In genomic region chr2:182543746-182544525, GRCh38 we compare ENCODE assay signal across 13 cellular contexts.
"Had no signal": no experiment of that assay in that cellular context is flagged by ENCODE, and none has a peak within 500 bp of the region (broad histone marks: within the 10 kb centered on the region; RNA-seq: fewer than 3 reads in every experiment).

No MANE protein-coding gene starts in this region.

- H3K27me3 ChIP-seq: dorsolateral prefrontal cortex, heart right ventricle, pancreas, suprapubic skin, upper lobe of left lung had no signal

- H3K27ac ChIP-seq: pancreas, suprapubic skin had no signal

- FAIRE-seq: islet of Langerhans, pancreas had no signal

- H3K4me1 ChIP-seq: pancreas, suprapubic skin, upper lobe of left lung had no signal

- ATAC-seq: heart right ventricle; pancreas; stimulated activated naive CD8-positive, alpha-beta T cell treated with anti-CD3 and anti-CD28 coated beads, Interleukin-15, Interleukin-2, amounts not matched to agents 100 U/mL and 50 U/mL, for 24 hours had no signal

- H3K36me3 ChIP-seq: heart right ventricle, pancreas, suprapubic skin, upper lobe of left lung had no signal

- DNase-seq: activated CD4-positive, alpha-beta T cell treated with anti-CD3 and anti-CD28 coated beads, Interleukin-2, amount 50 U/mL, for 1 hour; activated T-cell treated with anti-CD3 and anti-CD28 coated beads for 4 hours; amniotic stem cell; dorsolateral prefrontal cortex; heart right ventricle; pancreas; stimulated activated CD4-positive, alpha-beta T cell treated with anti-CD3 and anti-CD28 coated beads, Interleukin-4, amount 100 ng/mL, for 1 hour; stimulated activated CD8-positive, alpha-beta memory T cell treated with anti-CD3 and anti-CD28 coated beads, Interleukin-4, amount 100 ng/mL, for 48 hours; stimulated activated naive CD8-positive, alpha-beta T cell treated with anti-CD3 and anti-CD28 coated beads, Interleukin-15, Interleukin-2, amounts not matched to agents 100 U/mL and 50 U/mL, for 24 hours; T-helper 2 cell; upper lobe of left lung had no signal

- H3K4me3 ChIP-seq: dorsolateral prefrontal cortex, heart right ventricle, pancreas, suprapubic skin, upper lobe of left lung had no signal

- H3K9me3 ChIP-seq: heart right ventricle, pancreas, suprapubic skin, upper lobe of left lung had no signal
